ENCODE assay signal across 9 cellular contexts in the genomic region with DNA sequence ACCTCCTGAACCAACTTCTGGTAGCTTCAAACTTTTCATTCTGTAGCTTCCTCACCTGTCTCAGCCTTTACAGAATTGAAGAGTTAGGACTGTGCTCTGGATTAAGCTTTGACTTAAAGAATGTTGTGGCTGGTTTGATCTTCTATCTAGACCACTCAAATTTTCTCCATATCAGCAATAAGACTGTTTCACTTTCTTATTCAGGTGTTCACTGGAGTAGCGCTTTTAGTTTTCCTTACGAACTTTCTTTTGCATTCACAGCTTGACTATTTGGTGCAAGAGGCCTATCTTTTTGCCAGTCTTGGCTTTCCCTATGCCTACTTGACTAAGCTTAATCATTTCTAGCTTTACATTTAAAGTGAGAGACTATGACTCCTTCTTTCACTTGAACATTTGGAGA.
"Had no signal": no experiment of that assay in that cellular context is flagged by ENCODE, and none has a peak within 500 bp of the region (broad histone marks: within the 10 kb centered on the region; RNA-seq: fewer than 3 reads in every experiment).

No MANE protein-coding gene starts in this region.

- H3K27ac Mint-ChIP-seq: activated B cell treated with CpG ODN at 0.5 μM for 24 hours, naive B cell had no signal

- DNase-seq: activated B cell treated with CpG ODN at 0.5 μM for 24 hours; activated T-cell treated with anti-CD3 and anti-CD28 coated beads, Interleukin-2, amount 50 U/mL, for 1 hour; foreskin melanocyte; head of caudate nucleus; left colon; naive B cell; stimulated activated CD4-positive, alpha-beta T cell treated with anti-CD3 and anti-CD28 coated beads, Interleukin-15, amount 100 ng/mL, for 24 hours; stimulated activated CD4-positive, alpha-beta T cell treated with anti-CD3 and anti-CD28 coated beads, Interleukin-4, amount 100 ng/mL, for 24 hours had no signal

- ATAC-seq: left colon had no signal

- H3K27me3 Mint-ChIP-seq: activated B cell treated with CpG ODN at 0.5 μM for 24 hours, naive B cell had no signal

- H3K4me1 Mint-ChIP-seq: activated B cell treated with CpG ODN at 0.5 μM for 24 hours, naive B cell had no signal

- H3K9me3 ChIP-seq: ascending aorta had no signal

- H3K4me3 Mint-ChIP-seq: activated B cell treated with CpG ODN at 0.5 μM for 24 hours, naive B cell had no signal
